16 cellular contexts compared by ENCODE assay signal in genomic region chr20:63834545-63834880, GRCh38. TPM values are rescaled to one million over a fixed set of nuclear protein-coding genes. Genes with fewer than 3 reads are reported as not detected.
DNase-seq lines count a peak whose midpoint lies in the region; ATAC-seq and TF ChIP-seq lines count a peak whose summit lies in the region.
"Had no signal": no experiment of that assay in that cellular context is flagged by ENCODE, and none has a peak within 500 bp of the region (broad histone marks: within the 10 kb centered on the region; RNA-seq: fewer than 3 reads in every experiment).

No MANE protein-coding gene starts in this region.

- TF ChIP-seq CTCF in heart right ventricle (IDR thresholded peaks at IDR 0.05) (no peak), neural crest cell (conservative IDR thresholded peaks at IDR 0.05) (no peak), vagina (IDR thresholded peaks at IDR 0.05) (no peak)

- no peaks in the 10 kb centered on the region for H3K36me3 Mint-ChIP-seq in neural crest cell (ENCODE audit: low read depth)

- H3K4me3 ChIP-seq in heart right ventricle (peak overlapping the region in 1 of 10 donors; percentile 12), vagina (no peak overlapping the region)
- H3K4me3 ChIP-seq: SK-N-MC had no signal

- peak overlapping the region; percentile 84 for H3K4me3 Mint-ChIP-seq in neural crest cell
- H3K4me3 Mint-ChIP-seq: activated naive CD8-positive, alpha-beta T cell treated with anti-CD3 and anti-CD28 coated beads for 36 hours had no signal

- intact Hi-C loops in heart right ventricle (cut with DNase I) = no loop called here
- intact Hi-C loops in left cardiac atrium (cut with DNase I) = no loop called here
- intact Hi-C loops in vagina (cut with DNase I) = no loop called here

- H3K36me3 ChIP-seq in heart right ventricle (no peaks in the 10 kb centered on the region), vagina (no peaks in the 10 kb centered on the region)

- H3K4me1 Mint-ChIP-seq in neural crest cell = peaks cover 16% of the 10 kb centered on the region

- H3K4me1 ChIP-seq in heart right ventricle (peaks cover 26 to 43% (median 39%) of the 10 kb centered on the region in 9 donors), vagina (peaks cover 39% of the 10 kb centered on the region)

- 75 to 83% methylated on average over 7 of the region's 7 CpGs for WGBS in heart right ventricle, 2 donors

- no peaks in the 10 kb centered on the region for H3K9me3 Mint-ChIP-seq in neural crest cell
- H3K9me3 Mint-ChIP-seq: activated naive CD8-positive, alpha-beta T cell treated with anti-CD3 and anti-CD28 coated beads for 36 hours had no signal

- H3K27me3 ChIP-seq in heart right ventricle (peaks cover 0 to 36% (median 0%) of the 10 kb centered on the region in 7 donors), vagina (no peaks in the 10 kb centered on the region)

- H3K27ac ChIP-seq in heart right ventricle (peak overlapping the region in 9 of 10 donors; percentile 26 to 98 (median 77)), caudate nucleus (ENCODE audit: low read depth, low read length) (peak overlapping the region; percentile 44), vagina (peak overlapping the region; percentile 88)
- H3K27ac ChIP-seq: SK-N-MC had no signal

- no peak for TF ChIP-seq POLR2A in vagina (IDR thresholded peaks at IDR 0.05)

- no peak overlapping the region for H3K27ac Mint-ChIP-seq in neural crest cell (ENCODE audit: unreplicated experiment)
- H3K27ac Mint-ChIP-seq: activated naive CD8-positive, alpha-beta T cell treated with anti-CD3 and anti-CD28 coated beads for 36 hours had no signal

- H3K27me3 Mint-ChIP-seq in neural crest cell (ENCODE audit: low read depth) = peaks cover 6% of the 10 kb centered on the region

- DNase-seq in heart right ventricle (no peak), left cardiac atrium (no peak), caudate nucleus (lab: John Stamatoyannopoulos, UW) (peak in 1 of 61 donors; percentile 70), neural crest cell (ENCODE audit: low read depth, low spot score) (no peak), vagina (ENCODE audit: extremely low spot score in 2 of 2) (no peak), DMS79 treated with DMSO at 0.1 percent for 48 hours (lab: John Stamatoyannopoulos, UW) (no peak), NCI-H2029 treated with DMSO at 0.1 percent for 48 hours (lab: John Stamatoyannopoulos, UW) (no peak)
- DNase-seq: activated CD4-positive, CD25-positive, alpha-beta regulatory T cell; activated naive CD8-positive, alpha-beta T cell treated with anti-CD3 and anti-CD28 coated beads for 36 hours; NCI-H1436 had no signal

- ATAC-seq in heart right ventricle = no peak
- ATAC-seq in left cardiac atrium = no peak
- ATAC-seq in GM18511 (IDR thresholded peaks at IDR 0.05; ENCODE audit: unreplicated experiment) = no peak

- H3K9me3 ChIP-seq in heart right ventricle = no peaks in the 10 kb centered on the region
- no peaks in the 10 kb centered on the region for H3K9me3 ChIP-seq in vagina

RNA-seq across cellular contexts. Expression of gene ZBTB46, which starts 3.4 kb away (rescaled TPM):
- total RNA-seq in heart right ventricle (10 to 100 TPM; 10.2 to 25.4 (median 14.7) TPM), left cardiac atrium (10 to 100 TPM; 12.7 to 17.0 TPM), neural crest cell (23.7 and 23.8 TPM in 2 replicates), vagina (7.4 TPM)
- 10 to 100 TPM in 1 of 2 donors, 1 to 10 TPM in 1; 5.6 to 10.3 TPM for polyA plus RNA-seq in heart right ventricle

RNA-seq across cellular contexts. Expression of gene ABHD16B, which starts 26.8 kb away (rescaled TPM):
- not detected for total RNA-seq in heart right ventricle
- polyA plus RNA-seq in heart right ventricle = under 1 TPM; 0.32 to 0.59 TPM
- not detected for total RNA-seq in left cardiac atrium
- not detected in 2 replicates for total RNA-seq in neural crest cell
- not detected for total RNA-seq in vagina
- total RNA-seq: A673; activated naive CD8-positive, alpha-beta T cell treated with anti-CD3 and anti-CD28 coated beads for 36 hours; dermis microvascular lymphatic vessel endothelial cell; skeletal muscle tissue; subcutaneous adipose tissue had no signal

RNA-seq across cellular contexts. Expression of gene TPD52L2, which starts 30.6 kb away (rescaled TPM):
- total RNA-seq in heart right ventricle (10 to 100 TPM; 60.1 to 83.0 (median 72.8) TPM), left cardiac atrium (10 to 100 TPM; 67.5 to 68.7 TPM), neural crest cell (57.4 and 58.2 TPM in 2 replicates), vagina (90.1 TPM)
- polyA plus RNA-seq in heart right ventricle = 100 to 1,000 TPM in 1 of 2 donors, 10 to 100 TPM in 1; 50.6 to 119 TPM
